Comparison of ENCODE assay signal across 18 cellular contexts in genomic region chr2:144629937-144630336, GRCh38.
A peak's percentile ranks its signal among the peaks of the same experiment; 100 is the strongest.
DNase-seq lines count a peak whose midpoint lies in the region; ATAC-seq and TF ChIP-seq lines count a peak whose summit lies in the region.
"Had no signal": no experiment of that assay in that cellular context is flagged by ENCODE, and none has a peak within 500 bp of the region (broad histone marks: within the 10 kb centered on the region; RNA-seq: fewer than 3 reads in every experiment).

No MANE protein-coding gene starts in this region.

- TF ChIP-seq CTCF in choroid plexus epithelial cell (conservative IDR thresholded peaks at IDR 0.05; ENCODE audit: low read depth, low read length): no peak

- no peak overlapping the region for H3K4me3 ChIP-seq in choroid plexus epithelial cell (ENCODE audit: low read depth, low read length)
- H3K4me3 ChIP-seq in skeletal muscle cell (ENCODE audit: low read depth, low read length): no peak overlapping the region
- H3K4me3 ChIP-seq: SK-N-MC had no signal

- no peak for ATAC-seq in HG03159 (IDR thresholded peaks at IDR 0.05; ENCODE audit: unreplicated experiment)
- ATAC-seq in HG03439 (IDR thresholded peaks at IDR 0.05; ENCODE audit: unreplicated experiment): no peak
- ATAC-seq: CD8-positive, alpha-beta T cell had no signal

- DNase-seq in GM03348 (ENCODE audit: low spot score): peak; percentile 15
- DNase-seq in LHCN-M2 (ENCODE audit: low read depth): peak; percentile 23
- peak; percentile 26 for DNase-seq in choroid plexus epithelial cell (ENCODE audit: low read depth)
- DNase-seq in skeletal muscle cell (ENCODE audit: low read depth): peak; percentile 17
- no peak for DNase-seq in NK-92 treated with Interleukin-12 subunit alpha and Interleukin-12 subunit beta, amount 100 ng/mL, for 24 hours (lab: John Stamatoyannopoulos, UW)
- no peak for DNase-seq in NCI-H1417 (lab: John Stamatoyannopoulos, UW)
- DNase-seq: BE2C; CD8-positive, alpha-beta T cell; DND-41; GDM1; HFFc6; MV-4-11; NCI-H1417 treated with DMSO at 0.1 percent for 48 hours; NCI-H1930; NCI-H526 treated with DMSO at 0.1 percent for 48 hours had no signal

Comparison
In these comparisons a context has a peak if more than half of its experiments do, and no peak if none do; other contexts are left out.
1. DNase-seq: peak in GM03348 (single experiment), LHCN-M2 (single experiment), choroid plexus epithelial cell (single experiment) and skeletal muscle cell (single experiment); none in NK-92 treated with Interleukin-12 subunit alpha and Interleukin-12 subunit beta, amount 100 ng/mL, for 24 hours (single experiment) and NCI-H1417 (0 of 3).